Comparison of ENCODE assay signal across 3 cellular contexts in the genomic region with DNA sequence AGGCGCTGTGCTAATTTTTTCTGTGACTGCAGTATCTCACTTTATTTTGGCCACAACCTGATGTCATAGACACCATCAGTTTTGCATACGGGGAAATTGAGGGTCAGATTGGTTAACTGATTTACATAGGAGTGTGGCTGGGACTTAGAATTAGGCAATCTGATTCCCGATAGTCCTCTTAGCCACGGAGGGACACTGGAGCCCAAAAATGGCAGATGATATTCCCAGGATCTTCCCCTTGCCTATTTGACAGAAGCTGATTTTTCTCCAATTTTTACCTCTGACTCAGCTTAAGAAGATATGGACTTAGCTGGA.
TF ChIP-seq lines count a peak whose summit lies in the region.

No MANE protein-coding gene starts in this region.

TF ChIP-seq in SK-N-SH, 30 proteins besides CTCF, POLR2A, EP300 and RAD21 (continues in another document):
- no peak for TF ChIP-seq NRF1 (IDR thresholded peaks at IDR 0.05; ENCODE audit: low read depth, low read length)
- TF ChIP-seq, protein P1, sequence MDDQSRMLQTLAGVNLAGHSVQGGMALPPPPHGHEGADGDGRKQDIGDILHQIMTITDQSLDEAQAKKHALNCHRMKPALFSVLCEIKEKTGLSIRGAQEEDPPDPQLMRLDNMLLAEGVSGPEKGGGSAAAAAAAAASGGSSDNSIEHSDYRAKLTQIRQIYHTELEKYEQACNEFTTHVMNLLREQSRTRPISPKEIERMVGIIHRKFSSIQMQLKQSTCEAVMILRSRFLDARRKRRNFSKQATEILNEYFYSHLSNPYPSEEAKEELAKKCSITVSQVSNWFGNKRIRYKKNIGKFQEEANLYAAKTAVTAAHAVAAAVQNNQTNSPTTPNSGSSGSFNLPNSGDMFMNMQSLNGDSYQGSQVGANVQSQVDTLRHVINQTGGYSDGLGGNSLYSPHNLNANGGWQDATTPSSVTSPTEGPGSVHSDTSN (IDR thresholded peaks at IDR 0.05): no peak
- TF ChIP-seq EZH2phosphoT487 (IDR thresholded peaks at IDR 0.05; ENCODE audit: borderline replicate concordance, low read depth): no peak
- no peak for TF ChIP-seq MXI1 (IDR thresholded peaks at IDR 0.05; ENCODE audit: low read depth, low read length)
- TF ChIP-seq GATA2 (CRISPR knock-in tag; IDR thresholded peaks at IDR 0.05): no peak
- TF ChIP-seq GABPA (IDR thresholded peaks at IDR 0.05; ENCODE audit: low read depth): no peak
- no peak for TF ChIP-seq SMC3 (IDR thresholded peaks at IDR 0.05; ENCODE audit: low read depth, low read length)
- no peak for TF ChIP-seq POLR2AphosphoS5 (IDR thresholded peaks at IDR 0.05; ENCODE audit: low read depth, low read length)
- TF ChIP-seq ELF1 (IDR thresholded peaks at IDR 0.05): no peak
- no peak for TF ChIP-seq FOSL2 (IDR thresholded peaks at IDR 0.05; ENCODE audit: borderline replicate concordance, low read depth)
- no peak for TF ChIP-seq NFIC (IDR thresholded peaks at IDR 0.05; ENCODE audit: borderline replicate concordance)
- no peak for TF ChIP-seq RCOR1 (IDR thresholded peaks at IDR 0.05; ENCODE audit: low read length)
- no peak for TF ChIP-seq FOXM1 (IDR thresholded peaks at IDR 0.05; ENCODE audit: low read depth)
- no peak for TF ChIP-seq RXRA (IDR thresholded peaks at IDR 0.05; ENCODE audit: borderline replicate concordance, low read depth)
- TF ChIP-seq YY1 (IDR thresholded peaks at IDR 0.05; ENCODE audit: low read depth): no peak
- TF ChIP-seq, protein P2, sequence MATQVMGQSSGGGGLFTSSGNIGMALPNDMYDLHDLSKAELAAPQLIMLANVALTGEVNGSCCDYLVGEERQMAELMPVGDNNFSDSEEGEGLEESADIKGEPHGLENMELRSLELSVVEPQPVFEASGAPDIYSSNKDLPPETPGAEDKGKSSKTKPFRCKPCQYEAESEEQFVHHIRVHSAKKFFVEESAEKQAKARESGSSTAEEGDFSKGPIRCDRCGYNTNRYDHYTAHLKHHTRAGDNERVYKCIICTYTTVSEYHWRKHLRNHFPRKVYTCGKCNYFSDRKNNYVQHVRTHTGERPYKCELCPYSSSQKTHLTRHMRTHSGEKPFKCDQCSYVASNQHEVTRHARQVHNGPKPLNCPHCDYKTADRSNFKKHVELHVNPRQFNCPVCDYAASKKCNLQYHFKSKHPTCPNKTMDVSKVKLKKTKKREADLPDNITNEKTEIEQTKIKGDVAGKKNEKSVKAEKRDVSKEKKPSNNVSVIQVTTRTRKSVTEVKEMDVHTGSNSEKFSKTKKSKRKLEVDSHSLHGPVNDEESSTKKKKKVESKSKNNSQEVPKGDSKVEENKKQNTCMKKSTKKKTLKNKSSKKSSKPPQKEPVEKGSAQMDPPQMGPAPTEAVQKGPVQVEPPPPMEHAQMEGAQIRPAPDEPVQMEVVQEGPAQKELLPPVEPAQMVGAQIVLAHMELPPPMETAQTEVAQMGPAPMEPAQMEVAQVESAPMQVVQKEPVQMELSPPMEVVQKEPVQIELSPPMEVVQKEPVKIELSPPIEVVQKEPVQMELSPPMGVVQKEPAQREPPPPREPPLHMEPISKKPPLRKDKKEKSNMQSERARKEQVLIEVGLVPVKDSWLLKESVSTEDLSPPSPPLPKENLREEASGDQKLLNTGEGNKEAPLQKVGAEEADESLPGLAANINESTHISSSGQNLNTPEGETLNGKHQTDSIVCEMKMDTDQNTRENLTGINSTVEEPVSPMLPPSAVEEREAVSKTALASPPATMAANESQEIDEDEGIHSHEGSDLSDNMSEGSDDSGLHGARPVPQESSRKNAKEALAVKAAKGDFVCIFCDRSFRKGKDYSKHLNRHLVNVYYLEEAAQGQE (IDR thresholded peaks at IDR 0.05; ENCODE audit: low read depth, low read length): no peak

TF ChIP-seq in SK-N-SH treated with all-trans-retinoic acid at 6 μM for 48 hours, 23 proteins besides CTCF, POLR2A, EP300 and RAD21 (continues in another document):
- TF ChIP-seq ARNTL (CRISPR knock-in tag; IDR thresholded peaks at IDR 0.05; ENCODE audit: borderline replicate concordance, low read depth) (no peak), TCF4 (CRISPR knock-in tag; IDR thresholded peaks at IDR 0.05; ENCODE audit: borderline replicate concordance) (no peak), PPARA (CRISPR knock-in tag; IDR thresholded peaks at IDR 0.05; ENCODE audit: borderline replicate concordance) (no peak), ZFP3 (CRISPR knock-in tag; IDR thresholded peaks at IDR 0.05) (no peak), ZC3H10 (CRISPR knock-in tag; IDR thresholded peaks at IDR 0.05) (no peak), BACH2 (CRISPR knock-in tag; IDR thresholded peaks at IDR 0.05; ENCODE audit: borderline replicate concordance) (no peak), OSR1 (CRISPR knock-in tag; IDR thresholded peaks at IDR 0.05) (no peak), ESRRG (CRISPR knock-in tag; IDR thresholded peaks at IDR 0.05) (no peak), ZNF565 (CRISPR knock-in tag; conservative IDR thresholded peaks at IDR 0.05; ENCODE audit: low read depth) (no peak), ZNF70 (CRISPR knock-in tag; IDR thresholded peaks at IDR 0.05) (no peak), GLIS3 (CRISPR knock-in tag; IDR thresholded peaks at IDR 0.05) (no peak), ISL1 (CRISPR knock-in tag; IDR thresholded peaks at IDR 0.05) (no peak), ZNF8 (CRISPR knock-in tag; IDR thresholded peaks at IDR 0.05) (no peak), SNAI2 (CRISPR knock-in tag; IDR thresholded peaks at IDR 0.05) (no peak), CSDC2 (CRISPR knock-in tag; IDR thresholded peaks at IDR 0.05) (no peak), ZFP30 (CRISPR knock-in tag; IDR thresholded peaks at IDR 0.05) (no peak)
- TF ChIP-seq, protein P3, sequence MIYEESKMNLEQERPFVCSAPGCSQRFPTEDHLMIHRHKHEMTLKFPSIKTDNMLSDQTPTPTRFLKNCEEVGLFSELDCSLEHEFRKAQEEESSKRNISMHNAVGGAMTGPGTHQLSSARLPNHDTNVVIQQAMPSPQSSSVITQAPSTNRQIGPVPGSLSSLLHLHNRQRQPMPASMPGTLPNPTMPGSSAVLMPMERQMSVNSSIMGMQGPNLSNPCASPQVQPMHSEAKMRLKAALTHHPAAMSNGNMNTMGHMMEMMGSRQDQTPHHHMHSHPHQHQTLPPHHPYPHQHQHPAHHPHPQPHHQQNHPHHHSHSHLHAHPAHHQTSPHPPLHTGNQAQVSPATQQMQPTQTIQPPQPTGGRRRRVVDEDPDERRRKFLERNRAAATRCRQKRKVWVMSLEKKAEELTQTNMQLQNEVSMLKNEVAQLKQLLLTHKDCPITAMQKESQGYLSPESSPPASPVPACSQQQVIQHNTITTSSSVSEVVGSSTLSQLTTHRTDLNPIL (CRISPR knock-in tag; IDR thresholded peaks at IDR 0.05; ENCODE audit: low read depth): no peak
- TF ChIP-seq, protein P4, sequence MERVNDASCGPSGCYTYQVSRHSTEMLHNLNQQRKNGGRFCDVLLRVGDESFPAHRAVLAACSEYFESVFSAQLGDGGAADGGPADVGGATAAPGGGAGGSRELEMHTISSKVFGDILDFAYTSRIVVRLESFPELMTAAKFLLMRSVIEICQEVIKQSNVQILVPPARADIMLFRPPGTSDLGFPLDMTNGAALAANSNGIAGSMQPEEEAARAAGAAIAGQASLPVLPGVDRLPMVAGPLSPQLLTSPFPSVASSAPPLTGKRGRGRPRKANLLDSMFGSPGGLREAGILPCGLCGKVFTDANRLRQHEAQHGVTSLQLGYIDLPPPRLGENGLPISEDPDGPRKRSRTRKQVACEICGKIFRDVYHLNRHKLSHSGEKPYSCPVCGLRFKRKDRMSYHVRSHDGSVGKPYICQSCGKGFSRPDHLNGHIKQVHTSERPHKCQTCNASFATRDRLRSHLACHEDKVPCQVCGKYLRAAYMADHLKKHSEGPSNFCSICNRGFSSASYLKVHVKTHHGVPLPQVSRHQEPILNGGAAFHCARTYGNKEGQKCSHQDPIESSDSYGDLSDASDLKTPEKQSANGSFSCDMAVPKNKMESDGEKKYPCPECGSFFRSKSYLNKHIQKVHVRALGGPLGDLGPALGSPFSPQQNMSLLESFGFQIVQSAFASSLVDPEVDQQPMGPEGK (CRISPR knock-in tag; IDR thresholded peaks at IDR 0.05; ENCODE audit: borderline replicate concordance): no peak
- TF ChIP-seq, protein P5, sequence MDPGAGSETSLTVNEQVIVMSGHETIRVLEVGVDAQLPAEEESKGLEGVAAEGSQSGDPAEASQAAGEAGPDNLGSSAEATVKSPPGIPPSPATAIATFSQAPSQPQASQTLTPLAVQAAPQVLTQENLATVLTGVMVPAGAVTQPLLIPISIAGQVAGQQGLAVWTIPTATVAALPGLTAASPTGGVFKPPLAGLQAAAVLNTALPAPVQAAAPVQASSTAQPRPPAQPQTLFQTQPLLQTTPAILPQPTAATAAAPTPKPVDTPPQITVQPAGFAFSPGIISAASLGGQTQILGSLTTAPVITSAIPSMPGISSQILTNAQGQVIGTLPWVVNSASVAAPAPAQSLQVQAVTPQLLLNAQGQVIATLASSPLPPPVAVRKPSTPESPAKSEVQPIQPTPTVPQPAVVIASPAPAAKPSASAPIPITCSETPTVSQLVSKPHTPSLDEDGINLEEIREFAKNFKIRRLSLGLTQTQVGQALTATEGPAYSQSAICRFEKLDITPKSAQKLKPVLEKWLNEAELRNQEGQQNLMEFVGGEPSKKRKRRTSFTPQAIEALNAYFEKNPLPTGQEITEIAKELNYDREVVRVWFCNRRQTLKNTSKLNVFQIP (CRISPR knock-in tag; IDR thresholded peaks at IDR 0.05; ENCODE audit: borderline replicate concordance, low read depth): no peak

TF ChIP-seq in endothelial cell of umbilical vein, 7 proteins besides CTCF, POLR2A, EP300 and RAD21:
- TF ChIP-seq, protein P6, sequence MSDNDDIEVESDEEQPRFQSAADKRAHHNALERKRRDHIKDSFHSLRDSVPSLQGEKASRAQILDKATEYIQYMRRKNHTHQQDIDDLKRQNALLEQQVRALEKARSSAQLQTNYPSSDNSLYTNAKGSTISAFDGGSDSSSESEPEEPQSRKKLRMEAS (IDR thresholded peaks at IDR 0.05; ENCODE audit: insufficient read depth, insufficient read length): no peak
- TF ChIP-seq POLR2AphosphoS5 (IDR thresholded peaks at IDR 0.05; ENCODE audit: insufficient read depth, low read depth, low read length): no peak
- TF ChIP-seq JUN (IDR thresholded peaks at IDR 0.05; ENCODE audit: borderline replicate concordance, insufficient read depth, insufficient read length, low read depth): no peak
- no peak for TF ChIP-seq GATA2 (IDR thresholded peaks at IDR 0.05; ENCODE audit: insufficient read depth, insufficient read length, low read depth, low read length)
- no peak for TF ChIP-seq FOS (IDR thresholded peaks at IDR 0.05; ENCODE audit: borderline replicate concordance, insufficient read depth, low read length)
- no peak for TF ChIP-seq EZH2 (IDR thresholded peaks at IDR 0.05; ENCODE audit: borderline replicate concordance, low read depth, low read length, severe bottlenecking)
- TF ChIP-seq MYC (IDR thresholded peaks at IDR 0.05; ENCODE audit: low read depth, low read length): no peak
